ENCODE assay signal across 9 cellular contexts in genomic region chr6:156767603-156768467, GRCh38. TPM values are rescaled to one million over a fixed set of nuclear protein-coding genes. Genes with fewer than 3 reads are reported as not detected.
DNase-seq lines count a peak whose midpoint lies in the region; ATAC-seq and TF ChIP-seq lines count a peak whose summit lies in the region.
"Had no signal": no experiment of that assay in that cellular context is flagged by ENCODE, and none has a peak within 500 bp of the region (broad histone marks: within the 10 kb centered on the region; RNA-seq: fewer than 3 reads in every experiment).

No MANE protein-coding gene starts in this region.

- H3K4me3 Mint-ChIP-seq in activated naive CD4-positive, alpha-beta T cell treated with anti-CD3 and anti-CD28 coated beads, Interleukin-2, amount 50 U/mL, for 24 hours: no peak overlapping the region
- H3K4me3 Mint-ChIP-seq: natural killer cell had no signal

- ATAC-seq in HG02885 (IDR thresholded peaks at IDR 0.05; ENCODE audit: poor library complexity, unreplicated experiment) (peak; percentile 88), upper lobe of right lung (peak; percentile 45), omental fat pad (ENCODE audit: low FRiP score) (no peak)

- no peaks in the 10 kb centered on the region for H3K9me3 Mint-ChIP-seq in activated naive CD4-positive, alpha-beta T cell treated with anti-CD3 and anti-CD28 coated beads, Interleukin-2, amount 50 U/mL, for 24 hours
- H3K9me3 Mint-ChIP-seq: natural killer cell had no signal

- no peak overlapping the region for H2AFZ ChIP-seq in OCI-LY1 (ENCODE audit: low read length)

- H3F3A ChIP-seq in OCI-LY1 (ENCODE audit: insufficient read depth, low read length): no peaks in the 10 kb centered on the region

- no peaks in the 10 kb centered on the region for H4K20me1 ChIP-seq in OCI-LY1 (ENCODE audit: insufficient read depth, low read length)

- H3K36me3 Mint-ChIP-seq in activated naive CD4-positive, alpha-beta T cell treated with anti-CD3 and anti-CD28 coated beads, Interleukin-2, amount 50 U/mL, for 24 hours: no peaks in the 10 kb centered on the region
- H3K36me3 Mint-ChIP-seq: natural killer cell had no signal

- no peaks in the 10 kb centered on the region for H3K9me2 ChIP-seq in OCI-LY1 (ENCODE audit: low read depth, low read length)

- no peak overlapping the region for H3K4me3 ChIP-seq in OCI-LY1 (ENCODE audit: low read depth, low read length, poor library complexity, severe bottlenecking)
- H3K4me3 ChIP-seq in upper lobe of right lung: no peak overlapping the region

- no peak for DNase-seq in activated naive CD4-positive, alpha-beta T cell (lab: John Stamatoyannopoulos, UW)
- DNase-seq in upper lobe of right lung (no peak), UCSD-AML1 (lab: John Stamatoyannopoulos, UW; ENCODE audit: unreplicated experiment) (no peak), omental fat pad (ENCODE audit: low spot score) (no peak)
- no peak for DNase-seq in activated CD4-positive, alpha-beta T cell treated with anti-CD3 and anti-CD28 coated beads, Interleukin-2, amount 50 U/mL, for 1 hour
- DNase-seq: natural killer cell had no signal

- H3K9me3 ChIP-seq in OCI-LY1 (ENCODE audit: low read length) (no peaks in the 10 kb centered on the region), upper lobe of right lung (no peaks in the 10 kb centered on the region)

- H3K27ac ChIP-seq in OCI-LY1 (ENCODE audit: low read depth, low read length, poor library complexity, severe bottlenecking) (peak overlapping the region; percentile 7), upper lobe of right lung (no peak overlapping the region)

- TF ChIP-seq CTCF in OCI-LY1 (IDR thresholded peaks at IDR 0.05; ENCODE audit: low read length) (no peak), upper lobe of right lung (IDR thresholded peaks at IDR 0.05) (no peak), omental fat pad (IDR thresholded peaks at IDR 0.05) (no peak)

- intact Hi-C loops in upper lobe of right lung (cut with DNase I): no loop called here

- H3K4me2 ChIP-seq in OCI-LY1 (ENCODE audit: low read length): peak overlapping the region; percentile 43; the same call in 1 of the 2 replicates

- H3K36me3 ChIP-seq in OCI-LY1 (ENCODE audit: insufficient read depth, low read length): no peaks in the 10 kb centered on the region
- no peaks in the 10 kb centered on the region for H3K36me3 ChIP-seq in upper lobe of right lung

- H3K79me2 ChIP-seq in OCI-LY1 (ENCODE audit: insufficient read depth, low read length): no peaks in the 10 kb centered on the region

- peaks cover 28% of the 10 kb centered on the region for H3K4me1 ChIP-seq in OCI-LY1 (ENCODE audit: insufficient read depth, low read length, severe bottlenecking)
- no peaks in the 10 kb centered on the region for H3K4me1 ChIP-seq in upper lobe of right lung

- H3K27me3 ChIP-seq in OCI-LY1 (ENCODE audit: insufficient read depth, low read length) (no peaks in the 10 kb centered on the region), upper lobe of right lung (no peaks in the 10 kb centered on the region)

- H3K4me1 Mint-ChIP-seq in activated naive CD4-positive, alpha-beta T cell treated with anti-CD3 and anti-CD28 coated beads, Interleukin-2, amount 50 U/mL, for 24 hours: peaks cover 4% of the 10 kb centered on the region
- H3K4me1 Mint-ChIP-seq: natural killer cell had no signal

- peak overlapping the region; percentile 52 for H3K27ac Mint-ChIP-seq in activated naive CD4-positive, alpha-beta T cell treated with anti-CD3 and anti-CD28 coated beads, Interleukin-2, amount 50 U/mL, for 24 hours
- H3K27ac Mint-ChIP-seq: natural killer cell had no signal

- H3K9ac ChIP-seq in OCI-LY1 (ENCODE audit: low read length): no peak overlapping the region

- H3K27me3 Mint-ChIP-seq in activated naive CD4-positive, alpha-beta T cell treated with anti-CD3 and anti-CD28 coated beads, Interleukin-2, amount 50 U/mL, for 24 hours: no peaks in the 10 kb centered on the region

RNA-seq across cellular contexts. Expression of gene ARID1B, which starts 9.3 kb away (rescaled TPM):
- total RNA-seq in upper lobe of right lung (80.4 TPM), omental fat pad (100 to 1,000 TPM in 1 of 4 donors, 10 to 100 TPM in 3; 70.5 to 135 (median 78.2) TPM)
